Comparison of ENCODE assay signal across 8 cellular contexts in genomic region chr2:241921631-241922030, GRCh38. TPM values are rescaled to one million over a fixed set of nuclear protein-coding genes. Genes with fewer than 3 reads are reported as not detected.
"Had no signal": no experiment of that assay in that cellular context is flagged by ENCODE, and none has a peak within 500 bp of the region (broad histone marks: within the 10 kb centered on the region; RNA-seq: fewer than 3 reads in every experiment).

No MANE protein-coding gene starts in this region.

RNA-seq across cellular contexts. Expression of gene RTP5, which starts 52.1 kb away (rescaled TPM):
- total RNA-seq: activated naive CD4-positive, alpha-beta T cell treated with anti-CD3 and anti-CD28 coated beads for 36 hours; activated T-helper 1 cell treated with anti-CD3 and anti-CD28 coated beads, Interleukin-12 subunit alpha, Interleukin-12 subunit beta, Interleukin-2, Interleukin-4 antibody, amounts not matched to agents 30 ng/mL and 10 ng/mL and 1 ng/mL, durations not matched to agents 14 hours and 24 hours and 36 hours; aorta; ascending aorta; astrocyte; body of pancreas; bronchial epithelial cell; cardiac muscle cell had no signal
- polyA plus RNA-seq: aorta, cardiac muscle cell had no signal
